2 cellular contexts compared by ENCODE assay signal in genomic region chr16:15703029-15703736, GRCh38.
TF ChIP-seq lines count a peak whose summit lies in the region.

No MANE protein-coding gene starts in this region.

TF ChIP-seq in HCT116, 20 proteins besides CTCF, POLR2A, EP300 and RAD21:
- TF ChIP-seq POLR2AphosphoS5 (IDR thresholded peaks at IDR 0.05; ENCODE audit: low read depth, low read length) (0 out of 2 replicates have a peak, but pooled peaks have one; percentile 5), TCF7L2 (IDR thresholded peaks at IDR 0.05; ENCODE audit: borderline replicate concordance, extremely low read depth, insufficient read depth, insufficient read length) (no peak)
TF ChIP-seq in HCT116: peak in this region for 1.

TF ChIP-seq in GM12878, 131 proteins besides CTCF, POLR2A, EP300 and RAD21:
- no peak for TF ChIP-seq SKIL (IDR thresholded peaks at IDR 0.05; ENCODE audit: low read depth, poor library complexity, severe bottlenecking)
- no peak for TF ChIP-seq MTA2 (IDR thresholded peaks at IDR 0.05; ENCODE audit: low read depth)
- TF ChIP-seq MTA3 (IDR thresholded peaks at IDR 0.05; ENCODE audit: borderline replicate concordance, low read length), result no peak
- no peak for TF ChIP-seq GABPA (IDR thresholded peaks at IDR 0.05; ENCODE audit: low read depth)
- no peak for TF ChIP-seq RCOR1 (conservative IDR thresholded peaks at IDR 0.05; ENCODE audit: low read depth, low read length)
- no peak for TF ChIP-seq STAT3 (IDR thresholded peaks at IDR 0.05; ENCODE audit: low read depth, low read length)
